Comparison of ENCODE assay signal across 1 cellular context in the genomic region with DNA sequence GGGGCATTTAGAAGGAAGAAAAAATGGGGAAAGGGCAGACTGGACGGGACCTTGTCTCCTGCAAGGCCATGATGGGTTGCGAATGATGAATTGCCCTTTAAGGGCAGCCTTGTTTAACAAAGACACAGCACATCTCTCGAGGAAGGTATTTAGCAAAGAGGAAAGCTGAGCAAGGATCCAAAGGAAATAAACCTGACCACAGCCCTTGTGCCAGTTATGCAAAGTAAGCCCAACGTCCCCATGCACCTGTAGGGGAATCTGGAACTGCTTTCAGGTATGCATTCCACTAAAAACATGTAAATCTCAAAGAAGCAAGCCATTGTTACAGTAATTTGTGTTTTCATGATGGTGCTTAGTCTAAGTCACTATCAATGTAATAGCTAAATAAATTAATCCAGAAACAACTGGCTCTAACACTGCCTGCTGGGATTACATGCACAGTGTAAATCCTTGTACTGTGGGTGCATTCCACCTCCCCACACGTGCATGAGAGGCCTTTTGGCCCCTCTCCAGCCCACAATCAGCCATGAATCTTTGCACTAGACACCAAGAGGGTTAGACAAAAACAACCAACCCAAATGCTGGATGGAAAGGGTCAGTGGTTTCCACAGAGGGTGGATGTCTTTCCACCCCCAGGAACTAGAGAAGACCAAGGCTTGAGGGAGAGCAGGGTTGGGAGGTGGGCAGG.
TF ChIP-seq lines count a peak whose summit lies in the region.

No MANE protein-coding gene starts in this region.

TF ChIP-seq in GM23338, 12 proteins besides CTCF, POLR2A, EP300 and RAD21 (continued from another document):
- TF ChIP-seq, protein P1, sequence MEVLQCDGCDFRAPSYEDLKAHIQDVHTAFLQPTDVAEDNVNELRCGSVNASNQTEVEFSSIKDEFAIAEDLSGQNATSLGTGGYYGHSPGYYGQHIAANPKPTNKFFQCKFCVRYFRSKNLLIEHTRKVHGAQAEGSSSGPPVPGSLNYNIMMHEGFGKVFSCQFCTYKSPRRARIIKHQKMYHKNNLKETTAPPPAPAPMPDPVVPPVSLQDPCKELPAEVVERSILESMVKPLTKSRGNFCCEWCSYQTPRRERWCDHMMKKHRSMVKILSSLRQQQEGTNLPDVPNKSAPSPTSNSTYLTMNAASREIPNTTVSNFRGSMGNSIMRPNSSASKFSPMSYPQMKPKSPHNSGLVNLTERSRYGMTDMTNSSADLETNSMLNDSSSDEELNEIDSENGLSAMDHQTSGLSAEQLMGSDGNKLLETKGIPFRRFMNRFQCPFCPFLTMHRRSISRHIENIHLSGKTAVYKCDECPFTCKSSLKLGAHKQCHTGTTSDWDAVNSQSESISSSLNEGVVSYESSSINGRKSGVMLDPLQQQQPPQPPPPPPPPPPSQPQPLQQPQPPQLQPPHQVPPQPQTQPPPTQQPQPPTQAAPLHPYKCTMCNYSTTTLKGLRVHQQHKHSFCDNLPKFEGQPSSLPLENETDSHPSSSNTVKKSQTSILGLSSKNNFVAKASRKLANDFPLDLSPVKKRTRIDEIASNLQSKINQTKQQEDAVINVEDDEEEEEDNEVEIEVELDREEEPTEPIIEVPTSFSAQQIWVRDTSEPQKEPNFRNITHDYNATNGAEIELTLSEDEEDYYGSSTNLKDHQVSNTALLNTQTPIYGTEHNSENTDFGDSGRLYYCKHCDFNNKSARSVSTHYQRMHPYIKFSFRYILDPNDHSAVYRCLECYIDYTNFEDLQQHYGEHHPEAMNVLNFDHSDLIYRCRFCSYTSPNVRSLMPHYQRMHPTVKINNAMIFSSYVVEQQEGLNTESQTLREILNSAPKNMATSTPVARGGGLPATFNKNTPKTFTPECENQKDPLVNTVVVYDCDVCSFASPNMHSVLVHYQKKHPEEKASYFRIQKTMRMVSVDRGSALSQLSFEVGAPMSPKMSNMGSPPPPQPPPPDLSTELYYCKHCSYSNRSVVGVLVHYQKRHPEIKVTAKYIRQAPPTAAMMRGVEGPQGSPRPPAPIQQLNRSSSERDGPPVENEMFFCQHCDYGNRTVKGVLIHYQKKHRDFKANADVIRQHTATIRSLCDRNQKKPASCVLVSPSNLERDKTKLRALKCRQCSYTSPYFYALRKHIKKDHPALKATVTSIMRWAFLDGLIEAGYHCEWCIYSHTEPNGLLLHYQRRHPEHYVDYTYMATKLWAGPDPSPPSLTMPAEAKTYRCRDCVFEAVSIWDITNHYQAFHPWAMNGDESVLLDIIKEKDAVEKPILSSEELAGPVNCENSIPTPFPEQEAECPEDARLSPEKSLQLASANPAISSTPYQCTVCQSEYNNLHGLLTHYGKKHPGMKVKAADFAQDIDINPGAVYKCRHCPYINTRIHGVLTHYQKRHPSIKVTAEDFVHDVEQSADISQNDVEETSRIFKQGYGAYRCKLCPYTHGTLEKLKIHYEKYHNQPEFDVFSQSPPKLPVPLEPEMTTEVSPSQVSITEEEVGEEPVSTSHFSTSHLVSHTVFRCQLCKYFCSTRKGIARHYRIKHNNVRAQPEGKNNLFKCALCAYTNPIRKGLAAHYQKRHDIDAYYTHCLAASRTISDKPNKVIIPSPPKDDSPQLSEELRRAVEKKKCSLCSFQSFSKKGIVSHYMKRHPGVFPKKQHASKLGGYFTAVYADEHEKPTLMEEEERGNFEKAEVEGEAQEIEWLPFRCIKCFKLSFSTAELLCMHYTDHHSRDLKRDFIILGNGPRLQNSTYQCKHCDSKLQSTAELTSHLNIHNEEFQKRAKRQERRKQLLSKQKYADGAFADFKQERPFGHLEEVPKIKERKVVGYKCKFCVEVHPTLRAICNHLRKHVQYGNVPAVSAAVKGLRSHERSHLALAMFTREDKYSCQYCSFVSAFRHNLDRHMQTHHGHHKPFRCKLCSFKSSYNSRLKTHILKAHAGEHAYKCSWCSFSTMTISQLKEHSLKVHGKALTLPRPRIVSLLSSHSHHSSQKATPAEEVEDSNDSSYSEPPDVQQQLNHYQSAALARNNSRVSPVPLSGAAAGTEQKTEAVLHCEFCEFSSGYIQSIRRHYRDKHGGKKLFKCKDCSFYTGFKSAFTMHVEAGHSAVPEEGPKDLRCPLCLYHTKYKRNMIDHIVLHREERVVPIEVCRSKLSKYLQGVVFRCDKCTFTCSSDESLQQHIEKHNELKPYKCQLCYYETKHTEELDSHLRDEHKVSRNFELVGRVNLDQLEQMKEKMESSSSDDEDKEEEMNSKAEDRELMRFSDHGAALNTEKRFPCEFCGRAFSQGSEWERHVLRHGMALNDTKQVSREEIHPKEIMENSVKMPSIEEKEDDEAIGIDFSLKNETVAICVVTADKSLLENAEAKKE (CRISPR knock-in tag; IDR thresholded peaks at IDR 0.05) = no peak
- TF ChIP-seq STAT1 (IDR thresholded peaks at IDR 0.05; ENCODE audit: unreplicated experiment) (no peak), ZNF114 (CRISPR knock-in tag; IDR thresholded peaks at IDR 0.05) (no peak), CREB1 (CRISPR knock-in tag; IDR thresholded peaks at IDR 0.05; ENCODE audit: low read depth) (no peak), EZH2 (IDR thresholded peaks at IDR 0.05; ENCODE audit: low read depth, unreplicated experiment) (no peak), EZH2phosphoT487 (IDR thresholded peaks at IDR 0.05; ENCODE audit: unreplicated experiment) (no peak)
- TF ChIP-seq, protein P2, sequence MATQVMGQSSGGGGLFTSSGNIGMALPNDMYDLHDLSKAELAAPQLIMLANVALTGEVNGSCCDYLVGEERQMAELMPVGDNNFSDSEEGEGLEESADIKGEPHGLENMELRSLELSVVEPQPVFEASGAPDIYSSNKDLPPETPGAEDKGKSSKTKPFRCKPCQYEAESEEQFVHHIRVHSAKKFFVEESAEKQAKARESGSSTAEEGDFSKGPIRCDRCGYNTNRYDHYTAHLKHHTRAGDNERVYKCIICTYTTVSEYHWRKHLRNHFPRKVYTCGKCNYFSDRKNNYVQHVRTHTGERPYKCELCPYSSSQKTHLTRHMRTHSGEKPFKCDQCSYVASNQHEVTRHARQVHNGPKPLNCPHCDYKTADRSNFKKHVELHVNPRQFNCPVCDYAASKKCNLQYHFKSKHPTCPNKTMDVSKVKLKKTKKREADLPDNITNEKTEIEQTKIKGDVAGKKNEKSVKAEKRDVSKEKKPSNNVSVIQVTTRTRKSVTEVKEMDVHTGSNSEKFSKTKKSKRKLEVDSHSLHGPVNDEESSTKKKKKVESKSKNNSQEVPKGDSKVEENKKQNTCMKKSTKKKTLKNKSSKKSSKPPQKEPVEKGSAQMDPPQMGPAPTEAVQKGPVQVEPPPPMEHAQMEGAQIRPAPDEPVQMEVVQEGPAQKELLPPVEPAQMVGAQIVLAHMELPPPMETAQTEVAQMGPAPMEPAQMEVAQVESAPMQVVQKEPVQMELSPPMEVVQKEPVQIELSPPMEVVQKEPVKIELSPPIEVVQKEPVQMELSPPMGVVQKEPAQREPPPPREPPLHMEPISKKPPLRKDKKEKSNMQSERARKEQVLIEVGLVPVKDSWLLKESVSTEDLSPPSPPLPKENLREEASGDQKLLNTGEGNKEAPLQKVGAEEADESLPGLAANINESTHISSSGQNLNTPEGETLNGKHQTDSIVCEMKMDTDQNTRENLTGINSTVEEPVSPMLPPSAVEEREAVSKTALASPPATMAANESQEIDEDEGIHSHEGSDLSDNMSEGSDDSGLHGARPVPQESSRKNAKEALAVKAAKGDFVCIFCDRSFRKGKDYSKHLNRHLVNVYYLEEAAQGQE (IDR thresholded peaks at IDR 0.05; ENCODE audit: unreplicated experiment) = no peak
TF ChIP-seq in GM23338: peak in this region for 0.
